In the genomic region with DNA sequence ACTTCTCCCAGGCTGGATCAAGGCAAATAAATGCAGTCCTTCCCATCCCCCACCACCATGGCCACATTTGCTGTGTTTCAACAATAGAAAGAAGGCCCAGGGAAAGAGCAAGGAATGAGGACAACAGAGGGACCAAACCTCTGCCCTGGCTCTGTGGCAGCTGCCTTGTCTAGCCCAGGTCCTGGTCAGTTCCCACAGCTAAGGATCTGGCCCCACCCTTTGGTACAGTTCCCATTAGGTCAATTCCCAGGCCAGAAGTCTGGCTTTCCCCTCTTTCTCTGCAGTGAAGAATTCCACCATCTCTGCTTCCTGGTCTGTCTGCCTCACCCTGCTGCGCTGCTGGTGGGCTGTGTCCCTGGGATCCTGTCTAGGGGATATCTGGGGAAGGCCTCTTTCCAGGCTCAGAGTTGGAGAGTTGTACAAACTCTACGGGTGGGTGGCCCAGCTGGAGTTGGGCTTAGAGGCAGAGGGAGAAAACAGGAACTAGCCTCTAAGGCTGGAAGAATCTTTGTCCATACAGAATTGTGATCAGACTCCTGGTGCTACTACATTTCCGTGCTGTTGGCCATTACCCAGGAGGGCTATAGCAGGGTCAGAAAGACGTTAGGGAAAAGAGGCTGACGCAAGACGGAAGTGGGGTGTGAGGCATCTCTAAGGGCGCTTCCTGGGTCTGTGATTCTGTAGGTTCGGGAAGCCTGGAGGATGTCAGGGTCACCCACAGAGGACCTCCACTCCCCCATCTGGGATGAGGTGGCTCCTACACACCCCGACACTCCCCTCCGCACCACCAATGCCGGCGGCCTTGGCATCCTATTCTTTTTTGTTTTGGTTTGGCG, we compare ENCODE assay signal across 1 cellular context.
A peak's percentile ranks its signal among the peaks of the same experiment; 100 is the strongest.
TF ChIP-seq lines count a peak whose summit lies in the region.

No MANE protein-coding gene starts in this region.

TF ChIP-seq in K562, 482 proteins besides CTCF, POLR2A, EP300 and RAD21 (continued from another document and continues in another):
- TF ChIP-seq HBP1 (CRISPR knock-in tag; IDR thresholded peaks at IDR 0.05) = no peak
- no peak for TF ChIP-seq ZFPM2 (CRISPR knock-in tag; IDR thresholded peaks at IDR 0.05)
- TF ChIP-seq NFE2L1 (tag; IDR thresholded peaks at IDR 0.05; ENCODE audit: borderline replicate concordance, low read depth) = no peak
- TF ChIP-seq, protein P1, sequence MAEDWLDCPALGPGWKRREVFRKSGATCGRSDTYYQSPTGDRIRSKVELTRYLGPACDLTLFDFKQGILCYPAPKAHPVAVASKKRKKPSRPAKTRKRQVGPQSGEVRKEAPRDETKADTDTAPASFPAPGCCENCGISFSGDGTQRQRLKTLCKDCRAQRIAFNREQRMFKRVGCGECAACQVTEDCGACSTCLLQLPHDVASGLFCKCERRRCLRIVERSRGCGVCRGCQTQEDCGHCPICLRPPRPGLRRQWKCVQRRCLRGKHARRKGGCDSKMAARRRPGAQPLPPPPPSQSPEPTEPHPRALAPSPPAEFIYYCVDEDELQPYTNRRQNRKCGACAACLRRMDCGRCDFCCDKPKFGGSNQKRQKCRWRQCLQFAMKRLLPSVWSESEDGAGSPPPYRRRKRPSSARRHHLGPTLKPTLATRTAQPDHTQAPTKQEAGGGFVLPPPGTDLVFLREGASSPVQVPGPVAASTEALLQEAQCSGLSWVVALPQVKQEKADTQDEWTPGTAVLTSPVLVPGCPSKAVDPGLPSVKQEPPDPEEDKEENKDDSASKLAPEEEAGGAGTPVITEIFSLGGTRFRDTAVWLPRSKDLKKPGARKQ (CRISPR knock-in tag; IDR thresholded peaks at IDR 0.05) = no peak
- no peak for TF ChIP-seq POLR3G (IDR thresholded peaks at IDR 0.05; ENCODE audit: extremely low read depth, insufficient read length, insufficient replicate concordance)
- TF ChIP-seq ETV5 (CRISPR knock-in tag; IDR thresholded peaks at IDR 0.05; ENCODE audit: low read depth) = no peak; the same call in 1 of the 2 replicates
- peak; percentile 72 for TF ChIP-seq ZNF766 (CRISPR knock-in tag; conservative IDR thresholded peaks at IDR 0.05)
- 0 out of 2 replicates have a peak, but pooled peaks have one; percentile 33 for TF ChIP-seq ZNF644 (tag; IDR thresholded peaks at IDR 0.05; ENCODE audit: low read depth)
- TF ChIP-seq ZNF175 (CRISPR knock-in tag; IDR thresholded peaks at IDR 0.05; ENCODE audit: low read depth) = peak; percentile 14; the same call in 1 of the 2 replicates
- TF ChIP-seq HMGN3 (IDR thresholded peaks at IDR 0.05; ENCODE audit: borderline replicate concordance, extremely low read depth, insufficient read length, low read depth, low read length) = no peak
- TF ChIP-seq ZNF511 (CRISPR knock-in tag; IDR thresholded peaks at IDR 0.05) = no peak
- no peak for TF ChIP-seq ZBTB8A (IDR thresholded peaks at IDR 0.05; ENCODE audit: partially characterized antibody)
- no peak for TF ChIP-seq HCFC1 (IDR thresholded peaks at IDR 0.05; ENCODE audit: low read depth, low read length)
- no peak for TF ChIP-seq RFX7 (CRISPR knock-in tag; IDR thresholded peaks at IDR 0.05)
- TF ChIP-seq SREBF2 (CRISPR knock-in tag; IDR thresholded peaks at IDR 0.05) = no peak
- TF ChIP-seq TARDBP (IDR thresholded peaks at IDR 0.05) = no peak
- no peak for TF ChIP-seq THRAP3 (IDR thresholded peaks at IDR 0.05; ENCODE audit: borderline replicate concordance)
- TF ChIP-seq, protein P2, sequence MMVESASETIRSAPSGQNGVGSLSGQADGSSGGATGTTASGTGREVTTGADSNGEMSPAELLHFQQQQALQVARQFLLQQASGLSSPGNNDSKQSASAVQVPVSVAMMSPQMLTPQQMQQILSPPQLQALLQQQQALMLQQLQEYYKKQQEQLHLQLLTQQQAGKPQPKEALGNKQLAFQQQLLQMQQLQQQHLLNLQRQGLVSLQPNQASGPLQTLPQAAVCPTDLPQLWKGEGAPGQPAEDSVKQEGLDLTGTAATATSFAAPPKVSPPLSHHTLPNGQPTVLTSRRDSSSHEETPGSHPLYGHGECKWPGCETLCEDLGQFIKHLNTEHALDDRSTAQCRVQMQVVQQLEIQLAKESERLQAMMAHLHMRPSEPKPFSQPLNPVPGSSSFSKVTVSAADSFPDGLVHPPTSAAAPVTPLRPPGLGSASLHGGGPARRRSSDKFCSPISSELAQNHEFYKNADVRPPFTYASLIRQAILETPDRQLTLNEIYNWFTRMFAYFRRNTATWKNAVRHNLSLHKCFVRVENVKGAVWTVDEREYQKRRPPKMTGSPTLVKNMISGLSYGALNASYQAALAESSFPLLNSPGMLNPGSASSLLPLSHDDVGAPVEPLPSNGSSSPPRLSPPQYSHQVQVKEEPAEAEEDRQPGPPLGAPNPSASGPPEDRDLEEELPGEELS (CRISPR knock-in tag; IDR thresholded peaks at IDR 0.05; ENCODE audit: borderline replicate concordance) = no peak
- TF ChIP-seq ID3 (CRISPR knock-in tag; IDR thresholded peaks at IDR 0.05) = no peak
- peak; percentile 65; the same call in 1 of the 2 replicates for TF ChIP-seq ID3 (tag; IDR thresholded peaks at IDR 0.05)
- TF ChIP-seq FOXM1 (IDR thresholded peaks at IDR 0.05; ENCODE audit: low read depth) = no peak
- TF ChIP-seq FOXM1 (CRISPR knock-in tag; IDR thresholded peaks at IDR 0.05; ENCODE audit: low read depth) = no peak
- TF ChIP-seq, protein P3, sequence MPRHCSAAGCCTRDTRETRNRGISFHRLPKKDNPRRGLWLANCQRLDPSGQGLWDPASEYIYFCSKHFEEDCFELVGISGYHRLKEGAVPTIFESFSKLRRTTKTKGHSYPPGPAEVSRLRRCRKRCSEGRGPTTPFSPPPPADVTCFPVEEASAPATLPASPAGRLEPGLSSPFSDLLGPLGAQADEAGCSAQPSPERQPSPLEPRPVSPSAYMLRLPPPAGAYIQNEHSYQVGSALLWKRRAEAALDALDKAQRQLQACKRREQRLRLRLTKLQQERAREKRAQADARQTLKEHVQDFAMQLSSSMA (CRISPR knock-in tag; IDR thresholded peaks at IDR 0.05) = no peak
- TF ChIP-seq ZNF23 (CRISPR knock-in tag; IDR thresholded peaks at IDR 0.05) = no peak
- TF ChIP-seq ZBTB11 (CRISPR knock-in tag; IDR thresholded peaks at IDR 0.05) = no peak
- no peak for TF ChIP-seq ZKSCAN1 (IDR thresholded peaks at IDR 0.05; ENCODE audit: low read depth, low read length)
- TF ChIP-seq ETS2 (tag; IDR thresholded peaks at IDR 0.05; ENCODE audit: borderline replicate concordance, poor library complexity, severe bottlenecking) = no peak
- TF ChIP-seq ATF3 (IDR thresholded peaks at IDR 0.05) = peak; percentile 24; the same call in 1 of the 2 replicates
- TF ChIP-seq ATF3 (CRISPR knock-in tag; conservative IDR thresholded peaks at IDR 0.05) = no peak
- TF ChIP-seq ZNF143 (CRISPR knock-in tag; IDR thresholded peaks at IDR 0.05) = no peak
- TF ChIP-seq SRSF7 (optimal IDR thresholded peaks at IDR 0.05; ENCODE audit: low read depth, low read length) = no peak
- TF ChIP-seq SRSF3 (IDR thresholded peaks at IDR 0.05; ENCODE audit: insufficient read depth, low read length) = no peak
- 0 out of 2 replicates have a peak, but pooled peaks have one; percentile 1 for TF ChIP-seq ZNF12 (CRISPR knock-in tag; IDR thresholded peaks at IDR 0.05)
- TF ChIP-seq ZNF212 (CRISPR knock-in tag; IDR thresholded peaks at IDR 0.05) = no peak
- TF ChIP-seq, protein P4, sequence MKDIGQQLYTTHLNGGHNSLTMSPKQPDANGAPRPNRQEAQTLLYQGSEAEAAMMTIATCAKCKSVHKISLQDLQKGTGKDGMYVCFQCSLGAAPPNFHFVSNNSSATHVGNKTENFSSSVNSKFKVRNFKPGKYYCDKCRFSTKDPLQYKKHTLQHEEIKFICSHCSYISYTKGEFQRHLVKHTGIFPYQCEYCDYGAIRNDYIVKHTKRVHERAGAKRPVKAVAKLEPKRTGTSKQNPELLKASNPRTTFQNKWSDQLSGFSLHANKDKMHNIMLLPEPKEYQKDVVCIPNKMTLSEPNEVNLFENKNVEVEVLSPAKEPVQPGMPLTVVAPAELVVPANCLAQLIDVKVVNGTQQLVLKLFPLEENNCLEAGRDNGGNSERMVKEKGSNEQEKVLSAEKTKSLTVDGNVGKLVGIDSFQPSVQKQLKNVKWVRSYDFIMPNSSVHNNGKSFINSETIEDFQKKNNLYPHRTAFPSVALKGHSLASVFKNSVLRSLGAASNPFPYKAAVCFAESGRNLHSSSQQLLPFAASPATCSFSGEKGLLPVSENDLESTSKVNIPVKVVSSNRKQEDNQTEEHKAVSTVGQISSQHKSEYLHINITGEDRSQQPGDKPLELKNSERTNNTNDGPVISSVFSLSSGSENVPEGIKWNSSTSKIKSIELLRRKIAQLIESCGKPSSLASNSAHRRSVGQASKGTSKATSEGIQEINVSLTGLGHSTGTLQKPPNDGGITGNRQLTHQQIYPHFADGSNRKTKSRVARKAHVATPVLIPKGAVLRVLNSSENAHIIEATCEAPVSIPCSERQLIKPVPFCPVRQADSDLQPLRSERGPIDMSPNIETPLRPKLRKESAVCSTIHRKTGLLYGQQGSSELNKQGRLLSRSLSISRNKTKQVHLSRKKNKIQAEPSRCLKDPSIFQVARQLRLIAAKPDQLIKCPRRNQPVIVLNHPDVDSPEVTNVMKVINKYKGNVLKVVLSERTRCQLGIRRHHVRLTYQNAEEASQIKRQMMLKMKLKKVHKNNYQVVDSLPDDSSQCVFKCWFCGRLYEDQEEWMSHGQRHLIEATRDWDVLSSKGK (CRISPR knock-in tag; IDR thresholded peaks at IDR 0.05) = no peak
- TF ChIP-seq, protein P5, sequence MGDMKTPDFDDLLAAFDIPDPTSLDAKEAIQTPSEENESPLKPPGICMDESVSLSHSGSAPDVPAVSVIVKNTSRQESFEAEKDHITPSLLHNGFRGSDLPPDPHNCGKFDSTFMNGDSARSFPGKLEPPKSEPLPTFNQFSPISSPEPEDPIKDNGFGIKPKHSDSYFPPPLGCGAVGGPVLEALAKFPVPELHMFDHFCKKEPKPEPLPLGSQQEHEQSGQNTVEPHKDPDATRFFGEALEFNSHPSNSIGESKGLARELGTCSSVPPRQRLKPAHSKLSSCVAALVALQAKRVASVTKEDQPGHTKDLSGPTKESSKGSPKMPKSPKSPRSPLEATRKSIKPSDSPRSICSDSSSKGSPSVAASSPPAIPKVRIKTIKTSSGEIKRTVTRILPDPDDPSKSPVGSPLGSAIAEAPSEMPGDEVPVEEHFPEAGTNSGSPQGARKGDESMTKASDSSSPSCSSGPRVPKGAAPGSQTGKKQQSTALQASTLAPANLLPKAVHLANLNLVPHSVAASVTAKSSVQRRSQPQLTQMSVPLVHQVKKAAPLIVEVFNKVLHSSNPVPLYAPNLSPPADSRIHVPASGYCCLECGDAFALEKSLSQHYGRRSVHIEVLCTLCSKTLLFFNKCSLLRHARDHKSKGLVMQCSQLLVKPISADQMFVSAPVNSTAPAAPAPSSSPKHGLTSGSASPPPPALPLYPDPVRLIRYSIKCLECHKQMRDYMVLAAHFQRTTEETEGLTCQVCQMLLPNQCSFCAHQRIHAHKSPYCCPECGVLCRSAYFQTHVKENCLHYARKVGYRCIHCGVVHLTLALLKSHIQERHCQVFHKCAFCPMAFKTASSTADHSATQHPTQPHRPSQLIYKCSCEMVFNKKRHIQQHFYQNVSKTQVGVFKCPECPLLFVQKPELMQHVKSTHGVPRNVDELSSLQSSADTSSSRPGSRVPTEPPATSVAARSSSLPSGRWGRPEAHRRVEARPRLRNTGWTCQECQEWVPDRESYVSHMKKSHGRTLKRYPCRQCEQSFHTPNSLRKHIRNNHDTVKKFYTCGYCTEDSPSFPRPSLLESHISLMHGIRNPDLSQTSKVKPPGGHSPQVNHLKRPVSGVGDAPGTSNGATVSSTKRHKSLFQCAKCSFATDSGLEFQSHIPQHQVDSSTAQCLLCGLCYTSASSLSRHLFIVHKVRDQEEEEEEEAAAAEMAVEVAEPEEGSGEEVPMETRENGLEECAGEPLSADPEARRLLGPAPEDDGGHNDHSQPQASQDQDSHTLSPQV (IDR thresholded peaks at IDR 0.05) = peak; percentile 92; the same call in 1 of the 2 replicates
- no peak for TF ChIP-seq HNRNPLL (IDR thresholded peaks at IDR 0.05; ENCODE audit: low read depth, low read length, poor library complexity, severe bottlenecking)
